ENCODE assay signal across 18 cellular contexts in the genomic region with DNA sequence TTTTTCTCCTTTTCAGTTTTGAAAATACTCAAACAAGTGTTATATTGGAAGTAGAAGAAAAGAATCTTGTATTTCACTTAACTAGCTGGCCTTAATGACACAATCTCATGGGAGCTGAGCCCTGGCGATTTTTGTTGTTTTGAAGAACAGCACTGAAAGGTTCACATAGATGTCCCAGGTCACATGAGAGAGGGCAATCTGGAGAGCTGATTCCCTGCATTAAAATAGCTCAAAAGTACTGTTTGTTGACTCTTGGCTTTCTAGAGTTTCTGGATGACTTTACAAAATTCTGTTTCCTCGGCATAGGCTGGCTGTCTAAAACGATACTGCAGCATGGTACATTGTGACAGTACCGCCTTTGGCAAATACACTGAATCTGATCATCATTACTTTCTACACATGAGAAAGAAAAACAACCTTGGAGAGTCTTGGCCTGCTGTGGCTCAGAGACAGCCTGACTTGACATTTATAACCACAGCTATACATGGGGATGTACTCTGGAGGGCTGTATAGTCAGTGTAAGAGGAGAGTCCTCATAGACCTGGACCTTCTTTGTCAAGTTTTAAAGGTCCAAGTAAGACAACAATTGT.
A peak's percentile ranks its signal among the peaks of the same experiment; 100 is the strongest.
DNase-seq lines count a peak whose midpoint lies in the region; ATAC-seq and TF ChIP-seq lines count a peak whose summit lies in the region.
"Had no signal": no experiment of that assay in that cellular context is flagged by ENCODE, and none has a peak within 500 bp of the region (broad histone marks: within the 10 kb centered on the region; RNA-seq: fewer than 3 reads in every experiment).

No MANE protein-coding gene starts in this region.

- no peaks in the 10 kb centered on the region for H3K36me3 ChIP-seq in ACC112 (ENCODE audit: insufficient read depth, low read length)
- H3K36me3 ChIP-seq in ascending aorta, result peaks cover 13 to 16% of the 10 kb centered on the region in 2 donors
- H3K36me3 ChIP-seq: neural progenitor cell, uterus had no signal

- H3K79me2 ChIP-seq in ACC112 (ENCODE audit: control insufficient read depth, insufficient read depth, low read length, unreplicated experiment), result no peaks in the 10 kb centered on the region

- ATAC-seq in left ventricle myocardium superior (peak; percentile 48), GM19397 (IDR thresholded peaks at IDR 0.05; ENCODE audit: unreplicated experiment) (no peak), GM21723 (IDR thresholded peaks at IDR 0.05; ENCODE audit: unreplicated experiment) (no peak)

- DNase-seq in ascending aorta (ENCODE audit: low spot score in 2 of 2) (no peak), left ventricle myocardium superior (no peak), pons (ENCODE audit: low spot score) (peak; percentile 32), SHP77 (lab: John Stamatoyannopoulos, UW) (no peak), posterior cingulate gyrus (no peak)
- DNase-seq: ACHN; activated effector memory CD4-positive, alpha-beta T cell treated with anti-CD3 and anti-CD28 coated beads, Interleukin-2, amount 50 U/mL, for 16 hours; CD4-positive, alpha-beta memory T cell; effector CD4-positive, alpha-beta T cell; EL; NCI-H2081; NCI-H774; SW 1271; uterus had no signal

- H3K4me3 ChIP-seq in ACC112 (ENCODE audit: low read depth, low read length) (peak overlapping the region; percentile 68; the same call in 1 of the 2 replicates), ascending aorta (peak overlapping the region; percentile 43 to 72)
- H3K4me3 ChIP-seq: neural progenitor cell, uterus had no signal

- H3K27me3 ChIP-seq in ACC112 (ENCODE audit: insufficient read depth, low read length), result no peaks in the 10 kb centered on the region
- no peaks in the 10 kb centered on the region for H3K27me3 ChIP-seq in ascending aorta
- H3K27me3 ChIP-seq: neural progenitor cell, uterus had no signal

- TF ChIP-seq CTCF in ascending aorta (IDR thresholded peaks at IDR 0.05), result no peak

- H2AFZ ChIP-seq in ACC112 (ENCODE audit: low read length, unreplicated experiment), result no peak overlapping the region
- H2AFZ ChIP-seq: neural progenitor cell had no signal

- H3K27ac ChIP-seq in ACC112 (ENCODE audit: low read depth, low read length) (no peak overlapping the region), ascending aorta (peak overlapping the region; percentile 69 to 77)
- H3K27ac ChIP-seq: neural progenitor cell had no signal

- H3K4me1 ChIP-seq in ACC112 (ENCODE audit: control insufficient read depth, insufficient read depth, low read length, unreplicated experiment) (peaks cover 21% of the 10 kb centered on the region), ascending aorta (peaks cover 0 to 6% of the 10 kb centered on the region in 2 donors)
- H3K4me1 ChIP-seq: uterus had no signal

- intact Hi-C loops in ascending aorta (cut with DNase I), result loop anchor here (2.0 to 10.0 kb wide), 4 partner anchors 62 to 490 kb away; no protein-coding TSS in a partner anchor
- intact Hi-C loops in left ventricle myocardium superior (cut with micrococcal nuclease), result no loop called here
- intact Hi-C loops in posterior cingulate gyrus (cut with DNase I), result no loop called here

- H3K9me3 ChIP-seq in ascending aorta, result no peaks in the 10 kb centered on the region
- H3K9me3 ChIP-seq: uterus had no signal
